In genomic region chr10:104322416-104322782, GRCh38 we compare ENCODE assay signal across 8 cellular contexts. TPM values are rescaled to one million over a fixed set of nuclear protein-coding genes. Genes with fewer than 3 reads are reported as not detected.
DNase-seq lines count a peak whose midpoint lies in the region; ATAC-seq, FAIRE-seq and TF ChIP-seq lines count a peak whose summit lies in the region.

No MANE protein-coding gene starts in this region.

- no peak overlapping the region for H3K23ac ChIP-seq in trophoblast cell (ENCODE audit: low read length)

- no CpG with 5 or more reads among the region's 7 CpGs for WGBS in trophoblast cell (ENCODE audit: extremely low coverage, insufficient coverage, insufficient read length)

- no peak overlapping the region for H2BK5ac ChIP-seq in trophoblast cell (ENCODE audit: low read depth, low read length, poor library complexity)

- H3K4ac ChIP-seq in trophoblast cell (ENCODE audit: low read depth, low read length) = peak overlapping the region; percentile 61

- H2BK12ac ChIP-seq in trophoblast cell (ENCODE audit: low read length) = no peak overlapping the region

- H3K14ac ChIP-seq in trophoblast cell (ENCODE audit: low read length) = no peak overlapping the region

- H3K79me2 ChIP-seq in Loucy (ENCODE audit: insufficient read depth, low read length) (peaks cover 100% of the 10 kb centered on the region), trophoblast cell (ENCODE audit: control insufficient read depth, insufficient read depth, low read length, poor library complexity) (peaks cover 16% of the 10 kb centered on the region)

- H3K4me1 ChIP-seq in Loucy (ENCODE audit: insufficient read depth, low read length, poor library complexity, severe bottlenecking) (peaks cover 66% of the 10 kb centered on the region), trophoblast cell (ENCODE audit: control insufficient read depth in 1 of 2, insufficient read depth in 2 of 2, low read length in 2 of 2) (peaks cover 6 to 18% of the 10 kb centered on the region in 2 experiments)

- peaks cover 92% of the 10 kb centered on the region for H4K20me1 ChIP-seq in Loucy (ENCODE audit: insufficient read depth, low read length, poor library complexity, severe bottlenecking)

- H4K12ac ChIP-seq in trophoblast cell (ENCODE audit: low read depth, low read length) = no peak overlapping the region

- peak; percentile 60 for FAIRE-seq in GM19239 (lab: Jason Lieb, UNC)

- TF ChIP-seq POLR2A in erythroblast (IDR thresholded peaks at IDR 0.05; ENCODE audit: low read length) = no peak
- TF ChIP-seq POLR2A in GM18505 (IDR thresholded peaks at IDR 0.05; ENCODE audit: borderline replicate concordance, extremely low read depth, insufficient read depth, insufficient read length) = no peak

- H3K18ac ChIP-seq in trophoblast cell (ENCODE audit: low read length) = no peak overlapping the region

- no peak overlapping the region for H4K91ac ChIP-seq in trophoblast cell (ENCODE audit: low read depth, low read length)

- DNase-seq in GM19239 (ENCODE audit: insufficient read length, low spot score) (no peak), trophoblast cell (peak in 1 of 2 donors; percentile 45), erythroblast (lab: John Stamatoyannopoulos, UW) (no peak), GM10248 (ENCODE audit: extremely low spot score) (no peak)

- H3K36me3 ChIP-seq in Loucy (ENCODE audit: insufficient read depth, low read length) (peaks cover 5% of the 10 kb centered on the region; the same call in 1 of the 2 replicates), trophoblast cell (ENCODE audit: control insufficient read depth in 1 of 2, insufficient read depth in 2 of 2, low read length in 2 of 2) (peaks cover 8 to 13% of the 10 kb centered on the region in 2 experiments)

- peaks cover 11% of the 10 kb centered on the region for H3K36me3 Mint-ChIP-seq in brain

- no peaks in the 10 kb centered on the region for H3K9me3 Mint-ChIP-seq in brain

- peak overlapping the region; percentile 63 to 93 (median 82) for H3K27ac Mint-ChIP-seq in brain

- H3K9me3 ChIP-seq in Loucy (ENCODE audit: insufficient read depth, low read depth, low read length) = no peaks in the 10 kb centered on the region
- no peaks in the 10 kb centered on the region for H3K9me3 ChIP-seq in trophoblast cell (ENCODE audit: insufficient read depth, low read depth, low read length)

- H3K4me3 Mint-ChIP-seq in brain = peak overlapping the region in 1 of 5 experiments; percentile 8

- H3K4me3 ChIP-seq in Loucy (ENCODE audit: low read length, poor library complexity, severe bottlenecking) = peak overlapping the region; percentile 42
- H3K4me3 ChIP-seq in trophoblast cell (ENCODE audit: low read depth, low read length) = no peak overlapping the region

- H3K9me2 ChIP-seq in Loucy (replicated peaks; ENCODE audit: low read depth, low read length) = no peaks in the 10 kb centered on the region

- no peaks in the 10 kb centered on the region for H3F3A ChIP-seq in Loucy (ENCODE audit: low read depth)

- H3K4me1 Mint-ChIP-seq in brain = peaks cover 100% of the 10 kb centered on the region

- no peak overlapping the region for H3K27ac ChIP-seq in trophoblast cell (ENCODE audit: low read depth, low read length)

- no peak for ATAC-seq in HG03045 (IDR thresholded peaks at IDR 0.05; ENCODE audit: unreplicated experiment)
- no peak for ATAC-seq in GM18505 (IDR thresholded peaks at IDR 0.05; ENCODE audit: unreplicated experiment)

- H2BK120ac ChIP-seq in trophoblast cell (ENCODE audit: insufficient read depth, low read length, poor library complexity) = no peak overlapping the region

- H3K27me3 ChIP-seq in Loucy (ENCODE audit: insufficient read depth, low read length, poor library complexity, severe bottlenecking) = no peaks in the 10 kb centered on the region
- no peaks in the 10 kb centered on the region for H3K27me3 ChIP-seq in trophoblast cell (ENCODE audit: insufficient read depth, low read length)

- no peak overlapping the region for H2AK5ac ChIP-seq in trophoblast cell (ENCODE audit: low read length)

- POLR2A ChIA-PET in GM10248 (lab: Yijun Ruan, JAX) = interaction anchor here (0.6 kb wide), 1 partner anchor 43 kb away, joined by 6 read pairs; no protein-coding TSS in a partner anchor

- H3K9ac ChIP-seq in Loucy (ENCODE audit: low read depth, low read length, poor library complexity, severe bottlenecking) (peak overlapping the region; percentile 23), trophoblast cell (ENCODE audit: low read length) (no peak overlapping the region)

- no peak for TF ChIP-seq CTCF in Loucy (conservative IDR thresholded peaks at IDR 0.05; ENCODE audit: low read length)
- TF ChIP-seq CTCF in brain (conservative IDR thresholded peaks at IDR 0.05) = no peak
- TF ChIP-seq CTCF in GM10248 (IDR thresholded peaks at IDR 0.05; ENCODE audit: control extremely low read depth, extremely low read depth, low read depth, missing control alignments) = no peak

- peaks cover 3% of the 10 kb centered on the region for H3K27me3 Mint-ChIP-seq in brain

- no peak overlapping the region for H2AFZ ChIP-seq in Loucy (ENCODE audit: low read length)
- no peak overlapping the region for H2AFZ ChIP-seq in trophoblast cell (ENCODE audit: insufficient read depth, low read length, poor library complexity)

- peak overlapping the region; percentile 85 for H3K4me2 ChIP-seq in Loucy (ENCODE audit: low read depth, low read length, poor library complexity, severe bottlenecking)
- H3K4me2 ChIP-seq in trophoblast cell (ENCODE audit: low read length) = no peak overlapping the region

- H3K79me1 ChIP-seq in trophoblast cell (ENCODE audit: low read length) = peaks cover 6% of the 10 kb centered on the region

- no peak overlapping the region for H4K8ac ChIP-seq in trophoblast cell (ENCODE audit: low read depth, low read length)

- CTCF ChIA-PET in GM10248 (lab: Yijun Ruan, JAX) = interaction anchor here (1.4 to 7.0 kb wide), 3 partner anchors 16 to 48 kb away, joined by 6 to 38 read pairs (median 33); no protein-coding TSS in a partner anchor

RNA-seq across cellular contexts. Expression of gene ITPRIP, which starts 15.9 kb away (rescaled TPM):
- polyA plus RNA-seq in brain (ENCODE audit: insufficient read depth, low read depth, low replicate concordance) = 19.8 TPM
- 15.6 and 16.0 TPM in 2 replicates for polyA plus RNA-seq in trophoblast cell (2013)

RNA-seq across cellular contexts. Expression of gene CFAP58, which starts 31.2 kb away (rescaled TPM):
- polyA plus RNA-seq in brain (ENCODE audit: insufficient read depth, low read depth, low replicate concordance) = 0.37 TPM
- polyA plus RNA-seq in trophoblast cell (2013) = 0.68 and 0.77 TPM in 2 replicates

RNA-seq across cellular contexts. Expression of gene GSTO2, which starts 53.4 kb away (rescaled TPM):
- polyA plus RNA-seq in brain (ENCODE audit: insufficient read depth, low read depth, low replicate concordance) = 23.9 TPM
- polyA plus RNA-seq in trophoblast cell (2013) = 1.3 TPM in 2 replicates
